In genomic region chr4:157887316-157887715, GRCh38 we compare ENCODE assay signal across 18 cellular contexts.
DNase-seq lines count a peak whose midpoint lies in the region; ATAC-seq and TF ChIP-seq lines count a peak whose summit lies in the region.
"Had no signal": no experiment of that assay in that cellular context is flagged by ENCODE, and none has a peak within 500 bp of the region (broad histone marks: within the 10 kb centered on the region; RNA-seq: fewer than 3 reads in every experiment).

No MANE protein-coding gene starts in this region.

- no peaks in the 10 kb centered on the region for H4K20me1 ChIP-seq in OCI-LY3 (ENCODE audit: insufficient read depth, low read length)
- H4K20me1 ChIP-seq: BLaER1 had no signal

- H3K36me3 ChIP-seq in HAP-1 (replicated peaks) (no peaks in the 10 kb centered on the region), OCI-LY3 (replicated peaks; ENCODE audit: low read depth, low read length) (no peaks in the 10 kb centered on the region), endodermal cell (ENCODE audit: control insufficient read depth, insufficient read depth, low read length) (no peaks in the 10 kb centered on the region), A673 (ENCODE audit: insufficient read depth, low read length, poor library complexity, severe bottlenecking) (no peaks in the 10 kb centered on the region)
- H3K36me3 ChIP-seq: BLaER1 had no signal

- H3K9me3 ChIP-seq in HAP-1 (no peaks in the 10 kb centered on the region), OCI-LY3 (ENCODE audit: insufficient read depth, low read length) (no peaks in the 10 kb centered on the region), endodermal cell (ENCODE audit: control insufficient read depth, low read length) (no peaks in the 10 kb centered on the region), A673 (ENCODE audit: low read depth, low read length, poor library complexity, severe bottlenecking) (no peaks in the 10 kb centered on the region)
- H3K9me3 ChIP-seq: BLaER1, Caco-2 had no signal

- intact Hi-C loops in A673 (cut with micrococcal nuclease; ENCODE audit: unreplicated experiment): no loop called here

- H2AFZ ChIP-seq in OCI-LY3 (ENCODE audit: low read depth, low read length): 0 out of 2 replicates have a peak overlapping the region, but pooled peaks have one; percentile 8

- H3K27me3 Mint-ChIP-seq in endodermal cell (ENCODE audit: insufficient read depth): no peaks in the 10 kb centered on the region
- H3K27me3 Mint-ChIP-seq in activated T-cell treated with anti-CD3 and anti-CD28 coated beads, Interleukin-2, amount 50 U/mL, for 24 hours: no peaks in the 10 kb centered on the region
- H3K27me3 Mint-ChIP-seq: B cell; CD4-positive, CD25-positive, alpha-beta regulatory T cell had no signal

- WGBS in endodermal cell (ENCODE audit: insufficient coverage in 1 of 2, insufficient read length in 1 of 2), 2 experiments: 87 to 90% methylated on average over 2 to 3 of the region's 3 CpGs

- H3K4me3 ChIP-seq in HAP-1 (no peak overlapping the region), OCI-LY3 (ENCODE audit: low read length) (no peak overlapping the region), endodermal cell (ENCODE audit: low read length) (no peak overlapping the region), A673 (ENCODE audit: low read depth, low read length, poor library complexity, severe bottlenecking) (no peak overlapping the region)
- H3K4me3 ChIP-seq: BLaER1 had no signal

- in situ Hi-C loops in HAP-1 (cut with MboI; ENCODE audit: low sequenced_read_pairs): no loop called here

- H3K9ac ChIP-seq in OCI-LY3 (ENCODE audit: low read length): no peak overlapping the region
- no peak overlapping the region for H3K9ac ChIP-seq in endodermal cell (ENCODE audit: extremely low read depth, low read length, poor library complexity, severe bottlenecking)
- H3K9ac ChIP-seq: BLaER1 had no signal

- H3K4me1 ChIP-seq in HAP-1: peaks cover 46% of the 10 kb centered on the region
- H3K4me1 ChIP-seq in OCI-LY3 (ENCODE audit: low read length): no peaks in the 10 kb centered on the region
- H3K4me1 ChIP-seq in endodermal cell (ENCODE audit: control insufficient read depth, insufficient read depth, low read length): no peaks in the 10 kb centered on the region
- no peaks in the 10 kb centered on the region for H3K4me1 ChIP-seq in A673 (ENCODE audit: insufficient read depth, low read length, poor library complexity, severe bottlenecking)
- H3K4me1 ChIP-seq: BLaER1, Caco-2 had no signal

- CTCF ChIA-PET in A673 (lab: Charles Lee): no interaction called here

- no peak for TF ChIP-seq CTCF in OCI-LY3 (IDR thresholded peaks at IDR 0.05; ENCODE audit: low read depth, low read length)
- no peak for TF ChIP-seq CTCF in endodermal cell (conservative IDR thresholded peaks at IDR 0.05)
- TF ChIP-seq CTCF in A673 (conservative IDR thresholded peaks at IDR 0.05; ENCODE audit: low read depth, low read length): no peak

- H3K4me1 Mint-ChIP-seq in endodermal cell: peaks cover 10% of the 10 kb centered on the region
- H3K4me1 Mint-ChIP-seq in activated T-cell treated with anti-CD3 and anti-CD28 coated beads, Interleukin-2, amount 50 U/mL, for 24 hours (ENCODE audit: low read depth): no peaks in the 10 kb centered on the region
- H3K4me1 Mint-ChIP-seq: B cell; CD4-positive, CD25-positive, alpha-beta regulatory T cell had no signal

- H3K4me3 Mint-ChIP-seq in endodermal cell: no peak overlapping the region
- H3K4me3 Mint-ChIP-seq in activated T-cell treated with anti-CD3 and anti-CD28 coated beads, Interleukin-2, amount 50 U/mL, for 24 hours: no peak overlapping the region
- H3K4me3 Mint-ChIP-seq: B cell; CD4-positive, CD25-positive, alpha-beta regulatory T cell; CD8-positive, alpha-beta T cell had no signal

- H3K79me2 ChIP-seq in OCI-LY3 (ENCODE audit: low read length): no peaks in the 10 kb centered on the region

- ATAC-seq in GM18861 (IDR thresholded peaks at IDR 0.05; ENCODE audit: unreplicated experiment): no peak
- ATAC-seq: CD8-positive, alpha-beta T cell had no signal

- peak; percentile 66 to 97 for DNase-seq in HAP-1 (ENCODE audit: low spot score in 2 of 2)
- no peak for DNase-seq in endodermal cell
- DNase-seq in activated T-cell treated with anti-CD3 and anti-CD28 coated beads, Interleukin-2, amount 50 U/mL, for 24 hours: no peak
- DNase-seq in A172 (ENCODE audit: low spot score): no peak
- no peak for DNase-seq in A673 (ENCODE audit: low spot score)
- DNase-seq: 8988T; Caco-2; CD4-positive, CD25-positive, alpha-beta regulatory T cell; CD8-positive, alpha-beta T cell; DMS153; DND-41; GOT3; HCEC 1CT had no signal

- no peaks in the 10 kb centered on the region for H3K27me3 ChIP-seq in HAP-1 (ENCODE audit: low read depth)
- H3K27me3 ChIP-seq in OCI-LY3 (ENCODE audit: low read depth, low read length): no peaks in the 10 kb centered on the region
- no peaks in the 10 kb centered on the region for H3K27me3 ChIP-seq in endodermal cell (ENCODE audit: control insufficient read depth, insufficient read depth, low read length, poor library complexity, severe bottlenecking)
- no peaks in the 10 kb centered on the region for H3K27me3 ChIP-seq in A673 (replicated peaks; ENCODE audit: insufficient read depth, low read depth, low read length, poor library complexity)
- H3K27me3 ChIP-seq: BLaER1 had no signal

- BruUV-seq in A673 (replicated peaks; lab: Mats Ljungman, UMichigan): no TSS peak

- peak overlapping the region; percentile 55 for H3K27ac Mint-ChIP-seq in endodermal cell
- H3K27ac Mint-ChIP-seq in activated T-cell treated with anti-CD3 and anti-CD28 coated beads, Interleukin-2, amount 50 U/mL, for 24 hours: no peak overlapping the region
- H3K27ac Mint-ChIP-seq: B cell; CD4-positive, CD25-positive, alpha-beta regulatory T cell; CD8-positive, alpha-beta T cell had no signal

- H3K36me3 Mint-ChIP-seq in endodermal cell (ENCODE audit: low read depth): no peaks in the 10 kb centered on the region
- H3K36me3 Mint-ChIP-seq in activated T-cell treated with anti-CD3 and anti-CD28 coated beads, Interleukin-2, amount 50 U/mL, for 24 hours (ENCODE audit: low read depth): no peaks in the 10 kb centered on the region
- H3K36me3 Mint-ChIP-seq: CD4-positive, CD25-positive, alpha-beta regulatory T cell; CD8-positive, alpha-beta T cell had no signal

- no peak overlapping the region for H3K27ac ChIP-seq in OCI-LY3 (ENCODE audit: low read length)
- no peak overlapping the region for H3K27ac ChIP-seq in endodermal cell (ENCODE audit: low read depth, low read length)
- H3K27ac ChIP-seq in A673 (ENCODE audit: low read depth, low read length, poor library complexity, severe bottlenecking): no peak overlapping the region
- H3K27ac ChIP-seq: BLaER1, C4-2B had no signal

- H3K9me3 Mint-ChIP-seq in endodermal cell: no peaks in the 10 kb centered on the region
- no peaks in the 10 kb centered on the region for H3K9me3 Mint-ChIP-seq in activated T-cell treated with anti-CD3 and anti-CD28 coated beads, Interleukin-2, amount 50 U/mL, for 24 hours

- no peak overlapping the region for H3K4me2 ChIP-seq in OCI-LY3 (ENCODE audit: low read length)
- H3K4me2 ChIP-seq: BLaER1 had no signal

- POLR2A ChIA-PET in A673 (lab: Charles Lee; ENCODE audit: low non-redundant PET): no interaction called here

Comparison
In these comparisons a context has a peak if more than half of its experiments do, and no peak if none do; other contexts are left out.
1. DNase-seq: peak in HAP-1 (2 of 2); none in endodermal cell (single experiment), activated T-cell treated with anti-CD3 and anti-CD28 coated beads, Interleukin-2, amount 50 U/mL, for 24 hours (single experiment), A172 (single experiment) and A673 (single experiment).